In genomic region chr10:77837248-77837924, GRCh38 we compare ENCODE assay signal across 8 cellular contexts.
DNase-seq lines count a peak whose midpoint lies in the region; ATAC-seq, FAIRE-seq and TF ChIP-seq lines count a peak whose summit lies in the region.

No MANE protein-coding gene starts in this region.

- H3K9ac ChIP-seq in keratinocyte (ENCODE audit: control insufficient read depth, extremely low read depth, insufficient read depth, low read length) = no peak overlapping the region

- H3K27ac Mint-ChIP-seq in stimulated activated effector memory CD8-positive, alpha-beta T cell treated with anti-CD3 and anti-CD28 coated beads, Interleukin-12 subunit alpha, Interleukin-12 subunit beta, amount 100 ng/mL, for 72 hours = peak overlapping the region; percentile 77

- TF ChIP-seq CTCF in keratinocyte (optimal IDR thresholded peaks at IDR 0.05 in 1 of 3, IDR thresholded peaks at IDR 0.05 in 1 of 3, conservative IDR thresholded peaks at IDR 0.05 in 1 of 3; ENCODE audit: extremely low read depth in 1 of 3, insufficient read depth in 2 of 3, low read length in 3 of 3) = peak; percentile 16 to 40 (median 18)

- H3K27me3 ChIP-seq in keratinocyte (ENCODE audit: control insufficient read depth, extremely low read depth, insufficient read depth, low read length) = no peaks in the 10 kb centered on the region

- H3K79me2 ChIP-seq in keratinocyte (ENCODE audit: control insufficient read depth, insufficient read depth, low read length) = no peaks in the 10 kb centered on the region

- no peaks in the 10 kb centered on the region for H4K20me1 ChIP-seq in keratinocyte (ENCODE audit: control insufficient read depth, extremely low read depth, insufficient read depth, low read length)

- DNase-seq in DMS53 treated with DMSO at 0.1 percent for 48 hours (lab: John Stamatoyannopoulos, UW; ENCODE audit: unreplicated experiment) (peak; percentile 15), HT1080 (ENCODE audit: low read depth) (peak; percentile 66), RPMI7951 (ENCODE audit: low read depth) (peak; percentile 6), keratinocyte (ENCODE audit: low read depth, low spot score) (no peak), NOMO-1 treated with DMSO at 0.1 percent for 48 hours (lab: John Stamatoyannopoulos, UW; ENCODE audit: unreplicated experiment) (no peak)
- DNase-seq in activated gamma-delta T cell treated with anti-CD3 and anti-CD28 coated beads, Interleukin-2, amount 50 U/mL, for 16 hours (ENCODE audit: low read depth) = peak; percentile 32
- DNase-seq in stimulated activated effector memory CD8-positive, alpha-beta T cell treated with anti-CD3 and anti-CD28 coated beads, Interleukin-12 subunit alpha, Interleukin-12 subunit beta, amount 100 ng/mL, for 72 hours (ENCODE audit: low spot score in 2 of 2) = peak; percentile 58 to 78

- H3K36me3 Mint-ChIP-seq in stimulated activated effector memory CD8-positive, alpha-beta T cell treated with anti-CD3 and anti-CD28 coated beads, Interleukin-12 subunit alpha, Interleukin-12 subunit beta, amount 100 ng/mL, for 72 hours = peaks cover 27% of the 10 kb centered on the region

- H3K27ac ChIP-seq in keratinocyte (ENCODE audit: control insufficient read depth, insufficient read depth, low read length) = no peak overlapping the region

- ATAC-seq in GM21515 (IDR thresholded peaks at IDR 0.05; ENCODE audit: unreplicated experiment) = peak; percentile 87
- ATAC-seq in stimulated activated effector memory CD8-positive, alpha-beta T cell treated with anti-CD3 and anti-CD28 coated beads, Interleukin-12 subunit alpha, Interleukin-12 subunit beta, amount 100 ng/mL, for 72 hours = peak; percentile 96

- H3K4me1 ChIP-seq in keratinocyte (ENCODE audit: control insufficient read depth, extremely low read depth, insufficient read depth, low read length) = no peaks in the 10 kb centered on the region

- FAIRE-seq in keratinocyte (lab: Jason Lieb, UNC) = no peak

- H3K36me3 ChIP-seq in keratinocyte (ENCODE audit: control insufficient read depth in 2 of 2, extremely low read depth in 1 of 2, insufficient read depth in 2 of 2, low read length in 2 of 2) = peaks cover 40 to 47% of the 10 kb centered on the region in 2 experiments

- dilution Hi-C loops in keratinocyte (cut with MboI; ENCODE audit: extremely low pct_ligation_motif_present, low sequenced_read_pairs) = no loop called here

- no peaks in the 10 kb centered on the region for H3K9me3 ChIP-seq in keratinocyte (ENCODE audit: control insufficient read depth, low read depth, low read length)

- no peaks in the 10 kb centered on the region for H3K9me3 Mint-ChIP-seq in stimulated activated effector memory CD8-positive, alpha-beta T cell treated with anti-CD3 and anti-CD28 coated beads, Interleukin-12 subunit alpha, Interleukin-12 subunit beta, amount 100 ng/mL, for 72 hours

- no peaks in the 10 kb centered on the region for H3K9me1 ChIP-seq in keratinocyte (ENCODE audit: control insufficient read depth, extremely low read depth, insufficient read depth, low read length)

- peak overlapping the region; percentile 43 for H3K4me3 Mint-ChIP-seq in stimulated activated effector memory CD8-positive, alpha-beta T cell treated with anti-CD3 and anti-CD28 coated beads, Interleukin-12 subunit alpha, Interleukin-12 subunit beta, amount 100 ng/mL, for 72 hours

- peaks cover 45% of the 10 kb centered on the region for H3K4me1 Mint-ChIP-seq in stimulated activated effector memory CD8-positive, alpha-beta T cell treated with anti-CD3 and anti-CD28 coated beads, Interleukin-12 subunit alpha, Interleukin-12 subunit beta, amount 100 ng/mL, for 72 hours

- H3K4me3 ChIP-seq in keratinocyte (ENCODE audit: control insufficient read depth in 2 of 3, extremely low read depth in 1 of 3, insufficient read depth in 2 of 3, low read depth in 1 of 3, low read length in 3 of 3) = no peak overlapping the region

- H3K4me2 ChIP-seq in keratinocyte (ENCODE audit: control insufficient read depth, extremely low read depth, insufficient read depth, low read depth, low read length) = no peak overlapping the region

- no peak overlapping the region for H2AFZ ChIP-seq in keratinocyte (ENCODE audit: control insufficient read depth, low read length)

Comparison
In these comparisons a context has a peak if more than half of its experiments do, and no peak if none do; other contexts are left out.
1. DNase-seq: peak in DMS53 treated with DMSO at 0.1 percent for 48 hours (single experiment), HT1080 (single experiment), RPMI7951 (single experiment), activated gamma-delta T cell treated with anti-CD3 and anti-CD28 coated beads, Interleukin-2, amount 50 U/mL, for 16 hours (single experiment) and stimulated activated effector memory CD8-positive, alpha-beta T cell treated with anti-CD3 and anti-CD28 coated beads, Interleukin-12 subunit alpha, Interleukin-12 subunit beta, amount 100 ng/mL, for 72 hours (2 of 2); none in keratinocyte (single experiment) and NOMO-1 treated with DMSO at 0.1 percent for 48 hours (single experiment).